ENCODE assay signal across 1 cellular context in genomic region chr1:149886396-149887195, GRCh38.
TF ChIP-seq lines count a peak whose summit lies in the region.

No MANE protein-coding gene starts in this region.

TF ChIP-seq in A549, 52 proteins besides CTCF, POLR2A, EP300 and RAD21 (continued from another document):
- TF ChIP-seq HMGXB4 (CRISPR knock-in tag; IDR thresholded peaks at IDR 0.05; ENCODE audit: borderline replicate concordance) (no peak; the same call in 1 of the 2 replicates), FOSB (CRISPR knock-in tag; IDR thresholded peaks at IDR 0.05) (peak; percentile 92), POLR2AphosphoS2 (conservative IDR thresholded peaks at IDR 0.05; ENCODE audit: low read length) (peak; percentile 74), EHF (CRISPR knock-in tag; IDR thresholded peaks at IDR 0.05) (0 out of 2 replicates have a peak, but pooled peaks have one; percentile 42), HDAC2 (IDR thresholded peaks at IDR 0.05) (no peak), REST (IDR thresholded peaks at IDR 0.05) (peak; percentile 54), TP53 (CRISPR knock-in tag; IDR thresholded peaks at IDR 0.05) (peak; percentile 51), HOXA7 (CRISPR knock-in tag; IDR thresholded peaks at IDR 0.05) (peak; percentile 93)
- TF ChIP-seq, protein P1, sequence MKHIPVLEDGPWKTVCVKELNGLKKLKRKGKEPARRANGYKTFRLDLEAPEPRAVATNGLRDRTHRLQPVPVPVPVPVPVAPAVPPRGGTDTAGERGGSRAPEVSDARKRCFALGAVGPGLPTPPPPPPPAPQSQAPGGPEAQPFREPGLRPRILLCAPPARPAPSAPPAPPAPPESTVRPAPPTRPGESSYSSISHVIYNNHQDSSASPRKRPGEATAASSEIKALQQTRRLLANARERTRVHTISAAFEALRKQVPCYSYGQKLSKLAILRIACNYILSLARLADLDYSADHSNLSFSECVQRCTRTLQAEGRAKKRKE (CRISPR knock-in tag; IDR thresholded peaks at IDR 0.05; ENCODE audit: low read depth): peak; percentile 51; the same call in 1 of the 2 replicates
- TF ChIP-seq, protein P2, sequence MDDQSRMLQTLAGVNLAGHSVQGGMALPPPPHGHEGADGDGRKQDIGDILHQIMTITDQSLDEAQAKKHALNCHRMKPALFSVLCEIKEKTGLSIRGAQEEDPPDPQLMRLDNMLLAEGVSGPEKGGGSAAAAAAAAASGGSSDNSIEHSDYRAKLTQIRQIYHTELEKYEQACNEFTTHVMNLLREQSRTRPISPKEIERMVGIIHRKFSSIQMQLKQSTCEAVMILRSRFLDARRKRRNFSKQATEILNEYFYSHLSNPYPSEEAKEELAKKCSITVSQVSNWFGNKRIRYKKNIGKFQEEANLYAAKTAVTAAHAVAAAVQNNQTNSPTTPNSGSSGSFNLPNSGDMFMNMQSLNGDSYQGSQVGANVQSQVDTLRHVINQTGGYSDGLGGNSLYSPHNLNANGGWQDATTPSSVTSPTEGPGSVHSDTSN (IDR thresholded peaks at IDR 0.05): peak; percentile 73; the same call in 1 of the 2 replicates
TF ChIP-seq in A549: peak in this region for 18.
